14 cellular contexts compared by ENCODE assay signal in genomic region chr15:26667222-26667988, GRCh38.
DNase-seq lines count a peak whose midpoint lies in the region; ATAC-seq and TF ChIP-seq lines count a peak whose summit lies in the region.
"Had no signal": no experiment of that assay in that cellular context is flagged by ENCODE, and none has a peak within 500 bp of the region (broad histone marks: within the 10 kb centered on the region; RNA-seq: fewer than 3 reads in every experiment).

No MANE protein-coding gene starts in this region.

- no peaks in the 10 kb centered on the region for H3K9me3 ChIP-seq in hepatocyte (ENCODE audit: low read depth)
- no peaks in the 10 kb centered on the region for H3K9me3 ChIP-seq in prostate gland

- TF ChIP-seq POLR2A in prostate gland (IDR thresholded peaks at IDR 0.05) = no peak

- H3K36me3 ChIP-seq in hepatocyte (replicated peaks; ENCODE audit: insufficient read depth, low read depth) = no peaks in the 10 kb centered on the region
- H3K36me3 ChIP-seq in prostate gland = no peaks in the 10 kb centered on the region
- H3K36me3 ChIP-seq: BLaER1, ovary had no signal

- H3K79me2 ChIP-seq in hepatocyte = no peaks in the 10 kb centered on the region

- no peak overlapping the region for H2AFZ ChIP-seq in hepatocyte

- H3K4me3 ChIP-seq in hepatocyte (no peak overlapping the region), prostate gland (no peak overlapping the region)
- H3K4me3 ChIP-seq: BLaER1, ovary had no signal

- ATAC-seq in GM18870 (IDR thresholded peaks at IDR 0.05; ENCODE audit: unreplicated experiment) = no peak
- ATAC-seq in HG02885 (IDR thresholded peaks at IDR 0.05; ENCODE audit: poor library complexity, unreplicated experiment) = no peak
- ATAC-seq: left lobe of liver had no signal

- H3K27me3 ChIP-seq in hepatocyte (no peaks in the 10 kb centered on the region), prostate gland (replicated peaks; ENCODE audit: insufficient read depth) (no peaks in the 10 kb centered on the region)
- H3K27me3 ChIP-seq: BLaER1, ovary had no signal

- intact Hi-C loops in prostate gland (cut with DNase I) = no loop called here

- WGBS in hepatocyte (ENCODE audit: low lambda C conversion rate, missing lambda C conversion rate) = 77% methylated on average over 14 of the region's 14 CpGs
- 57% methylated on average over 14 of the region's 14 CpGs for WGBS in prostate gland

- TF ChIP-seq CTCF in hepatocyte (IDR thresholded peaks at IDR 0.05; ENCODE audit: poor library complexity) = no peak
- no peak for TF ChIP-seq CTCF in prostate gland (IDR thresholded peaks at IDR 0.05)

- no peaks in the 10 kb centered on the region for H3K9me2 ChIP-seq in hepatocyte (replicated peaks; ENCODE audit: insufficient read depth)

- no peak overlapping the region for H3K4me2 ChIP-seq in hepatocyte
- H3K4me2 ChIP-seq: BLaER1 had no signal

- no peak overlapping the region for H3K27ac ChIP-seq in hepatocyte
- no peak overlapping the region for H3K27ac ChIP-seq in prostate gland
- H3K27ac ChIP-seq: BLaER1, ovary had no signal

- H3K4me1 ChIP-seq in hepatocyte (ENCODE audit: insufficient read depth) (no peaks in the 10 kb centered on the region), prostate gland (replicated peaks) (no peaks in the 10 kb centered on the region)

- DNase-seq in H4 (ENCODE audit: low spot score) (peak; percentile 64), astrocyte of the hippocampus (ENCODE audit: low read depth, low spot score) (peak; percentile 31), hepatocyte (ENCODE audit: low spot score) (peak; percentile 27), prostate gland (ENCODE audit: low spot score) (peak; percentile 58), A172 (ENCODE audit: low spot score) (no peak)
- DNase-seq: activated CD4-positive, alpha-beta T cell treated with anti-CD3 and anti-CD28 coated beads, Interleukin-2, amount 50 U/mL, for 1 hour; activated naive CD4-positive, alpha-beta T cell treated with anti-CD3 and anti-CD28 coated beads, Interleukin-2, amount 50 U/mL, for 16 hours; HFFc6; NCI-H1417; ovary had no signal

- H4K20me1 ChIP-seq in hepatocyte (ENCODE audit: insufficient read depth, poor library complexity, severe bottlenecking) = no peaks in the 10 kb centered on the region
- H4K20me1 ChIP-seq: BLaER1 had no signal
